In genomic region chr10:95341716-95342130, GRCh38 we compare ENCODE assay signal across 1 cellular context.
A peak's percentile ranks its signal among the peaks of the same experiment; 100 is the strongest.
TF ChIP-seq lines count a peak whose summit lies in the region.

No MANE protein-coding gene starts in this region.

TF ChIP-seq in HepG2, 621 proteins besides CTCF, POLR2A, EP300 and RAD21 (continued from another document):
- TF ChIP-seq HMGXB3 (CRISPR knock-in tag; IDR thresholded peaks at IDR 0.05; ENCODE audit: borderline replicate concordance) (no peak), NFIC (IDR thresholded peaks at IDR 0.05; ENCODE audit: low read length) (0 out of 2 replicates have a peak, but pooled peaks have one; percentile 40), MLXIP (CRISPR knock-in tag; IDR thresholded peaks at IDR 0.05; ENCODE audit: borderline replicate concordance) (no peak), GMEB2 (CRISPR knock-in tag; IDR thresholded peaks at IDR 0.05; ENCODE audit: low read depth) (no peak), NCOA2 (CRISPR knock-in tag; IDR thresholded peaks at IDR 0.05) (peak; percentile 39; the same call in 1 of the 2 replicates), ZNF572 (CRISPR knock-in tag; IDR thresholded peaks at IDR 0.05) (no peak), ZNF530 (CRISPR knock-in tag; IDR thresholded peaks at IDR 0.05; ENCODE audit: low read depth) (no peak), POLR2AphosphoS5 (IDR thresholded peaks at IDR 0.05; ENCODE audit: low read depth, low read length) (no peak), ZNF770 (CRISPR knock-in tag; IDR thresholded peaks at IDR 0.05) (no peak), NFKB2 (CRISPR knock-in tag; IDR thresholded peaks at IDR 0.05; ENCODE audit: borderline replicate concordance) (no peak), FOXP1 (IDR thresholded peaks at IDR 0.05) (no peak), FOXP1 (CRISPR knock-in tag; IDR thresholded peaks at IDR 0.05) (no peak), NR2F6 (IDR thresholded peaks at IDR 0.05) (0 out of 2 replicates have a peak, but pooled peaks have one; percentile 31), NR2F6 (CRISPR knock-in tag; IDR thresholded peaks at IDR 0.05) (no peak), PLSCR1 (CRISPR knock-in tag; IDR thresholded peaks at IDR 0.05; ENCODE audit: borderline replicate concordance) (no peak), BHLHE40 (IDR thresholded peaks at IDR 0.05; ENCODE audit: low read length) (no peak), MTF2 (CRISPR knock-in tag; IDR thresholded peaks at IDR 0.05; ENCODE audit: borderline replicate concordance) (no peak), ZBTB34 (CRISPR knock-in tag; IDR thresholded peaks at IDR 0.05) (no peak), E2F2 (CRISPR knock-in tag; IDR thresholded peaks at IDR 0.05; ENCODE audit: borderline replicate concordance) (no peak), SRF (IDR thresholded peaks at IDR 0.05; ENCODE audit: low read depth, low read length) (peak; percentile 71), FOXM1 (CRISPR knock-in tag; IDR thresholded peaks at IDR 0.05) (no peak), ATF1 (CRISPR knock-in tag; IDR thresholded peaks at IDR 0.05) (no peak), SNAPC2 (CRISPR knock-in tag; IDR thresholded peaks at IDR 0.05) (no peak), CREM (IDR thresholded peaks at IDR 0.05) (peak; percentile 30; the same call in 1 of the 2 replicates), CREM (CRISPR knock-in tag; IDR thresholded peaks at IDR 0.05) (no peak), ZFP36 (IDR thresholded peaks at IDR 0.05; ENCODE audit: borderline replicate concordance, low read depth, low read length, partially characterized antibody) (no peak), BRD4 (CRISPR knock-in tag; IDR thresholded peaks at IDR 0.05) (no peak), ZNF724P (CRISPR knock-in tag; IDR thresholded peaks at IDR 0.05; ENCODE audit: borderline replicate concordance) (no peak), MAF1 (CRISPR knock-in tag; IDR thresholded peaks at IDR 0.05; ENCODE audit: borderline replicate concordance) (no peak), MTA3 (CRISPR knock-in tag; IDR thresholded peaks at IDR 0.05) (no peak), ZSCAN31 (CRISPR knock-in tag; IDR thresholded peaks at IDR 0.05; ENCODE audit: low read depth) (no peak), REXO4 (CRISPR knock-in tag; IDR thresholded peaks at IDR 0.05; ENCODE audit: borderline replicate concordance) (no peak), ELF1 (CRISPR knock-in tag; IDR thresholded peaks at IDR 0.05) (no peak)
